ENCODE assay signal across 30 cellular contexts in the genomic region with DNA sequence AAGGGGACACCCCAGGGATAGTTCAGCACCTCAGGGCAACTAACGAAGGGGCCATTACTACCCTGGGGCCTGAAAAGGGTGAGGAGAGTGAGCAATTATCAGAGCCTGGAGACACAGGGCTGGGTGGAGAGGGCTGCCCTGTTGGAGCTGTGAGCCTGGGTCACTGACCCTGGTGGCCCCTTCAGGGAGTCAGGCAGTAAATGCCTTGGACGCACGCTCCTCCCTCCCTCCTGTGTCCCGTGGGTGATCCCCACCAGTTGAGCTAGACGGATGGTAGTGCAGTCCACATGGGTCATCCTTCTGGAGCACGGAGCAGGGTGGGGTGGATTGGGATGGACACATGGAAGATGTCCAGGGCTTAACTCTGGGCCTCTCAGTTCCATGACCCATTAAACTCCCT.
"Had no signal": no experiment of that assay in that cellular context is flagged by ENCODE, and none has a peak within 500 bp of the region (broad histone marks: within the 10 kb centered on the region; RNA-seq: fewer than 3 reads in every experiment).

No MANE protein-coding gene starts in this region.

- H3K36me3 ChIP-seq: adrenal gland, breast epithelium, MG63, Peyer's patch, SJCRH30 had no signal

- H3K4me3 ChIP-seq: adrenal gland, body of pancreas, breast epithelium, MG63, Peyer's patch, SJCRH30, SK-N-MC had no signal

- ATAC-seq: activated CD8-positive, alpha-beta memory T cell treated with anti-CD3 and anti-CD28 coated beads, Interleukin-2, amount 10 ng/mL, durations not matched to agents 7 days and 5 days; activated naive CD4-positive, alpha-beta T cell treated with anti-CD3 and anti-CD28 coated beads, Interleukin-2, amount 50 U/mL, for 72 hours; activated T-cell treated with anti-CD3 and anti-CD28 coated beads, Interleukin-2, amount 50 U/mL, for 72 hours; activated T-helper 17 cell treated with anti-CD3 and anti-CD28 coated beads, Interleukin-2, amount 50 U/mL, for 72 hours; body of pancreas had no signal

- H3K4me1 ChIP-seq: adrenal gland, body of pancreas, breast epithelium, Peyer's patch, SJCRH30 had no signal

- H3K9me3 ChIP-seq: adrenal gland, breast epithelium, MG63, Peyer's patch, SJCRH30 had no signal

- DNase-seq: activated B cell treated with CpG ODN at 0.5 μM for 24 hours; activated CD4-positive, alpha-beta memory T cell treated with anti-CD3 and anti-CD28 coated beads for 36 hours; activated CD4-positive, alpha-beta T cell treated with anti-CD3 and anti-CD28 coated beads for 4 hours; activated CD4-positive, alpha-beta T cell treated with anti-CD3 and anti-CD28 coated beads, Interleukin-2, amount 50 U/mL, for 1 hour; activated CD4-positive, CD25-positive, alpha-beta regulatory T cell treated with anti-CD3 and anti-CD28 coated beads, Interleukin-2, amount 50 U/mL, for 72 hours; activated gamma-delta T cell treated with Interleukin-2 at 50 U/mL for 16 hours; activated naive CD4-positive, alpha-beta T cell treated with anti-CD3 and anti-CD28 coated beads for 36 hours; activated T-cell treated with anti-CD3 and anti-CD28 coated beads, Interleukin-2, amount 50 U/mL, for 1 hour; activated T-cell treated with anti-CD3 and anti-CD28 coated beads, Interleukin-2, amount 50 U/mL, for 72 hours; body of pancreas; Kasumi-1; KG1; MG63; NCI-H1048; NCI-H1105 treated with DMSO at 0.1 percent for 48 hours; NCI-H1436; NCI-H1694; NCI-H1930; NCI-H345; NCI-H524 treated with DMSO at 0.1 percent for 48 hours; PC-3; Right ventricle myocardium superior; SJCRH30 had no signal

- H3K27ac ChIP-seq: adrenal gland, body of pancreas, breast epithelium, Peyer's patch, SJCRH30, SK-N-MC had no signal

- H3K27me3 ChIP-seq: adrenal gland, body of pancreas, breast epithelium, MG63, Peyer's patch, SJCRH30 had no signal
